Comparison of ENCODE assay signal across 13 cellular contexts in the genomic region with DNA sequence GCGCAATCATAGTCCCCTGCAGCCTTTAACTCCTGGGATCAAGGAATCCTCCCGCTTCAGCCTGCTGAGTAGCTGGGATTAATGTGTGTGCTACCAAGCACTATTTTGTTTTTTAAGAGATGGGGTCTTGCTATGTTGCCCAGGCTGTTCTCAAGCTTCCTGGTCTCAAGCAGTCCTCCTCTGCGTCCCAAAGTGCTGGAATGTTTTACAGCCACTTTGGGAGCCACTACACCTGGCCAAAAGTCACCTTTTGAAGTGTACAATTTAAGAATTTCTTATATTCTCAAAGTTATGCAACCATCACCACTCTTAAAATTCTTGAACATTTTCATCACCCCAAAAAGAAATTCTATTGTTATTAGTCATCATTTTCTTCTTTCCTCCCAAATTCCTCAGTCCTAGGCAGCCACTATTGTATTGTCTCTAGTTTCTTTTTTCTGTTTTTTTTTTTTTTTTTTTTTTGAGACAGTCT. TPM values are rescaled to one million over a fixed set of nuclear protein-coding genes. Genes with fewer than 3 reads are reported as not detected.
DNase-seq lines count a peak whose midpoint lies in the region; ATAC-seq, FAIRE-seq and TF ChIP-seq lines count a peak whose summit lies in the region.
"Had no signal": no experiment of that assay in that cellular context is flagged by ENCODE, and none has a peak within 500 bp of the region (broad histone marks: within the 10 kb centered on the region; RNA-seq: fewer than 3 reads in every experiment).

No MANE protein-coding gene starts in this region.

- H3K4me3 ChIP-seq in AG04450 (ENCODE audit: low read depth, low read length) (no peak overlapping the region), adipocyte (ENCODE audit: low read length) (no peak overlapping the region)
- H3K4me3 ChIP-seq: testis had no signal

- H3K36me3 ChIP-seq in adipocyte (ENCODE audit: control insufficient read depth, insufficient read depth, low read length, severe bottlenecking) = peaks cover 39% of the 10 kb centered on the region

- POLR2A ChIA-PET in AG04450 (lab: Yijun Ruan, JAX) = interaction anchor here (0.6 to 1.1 kb wide), 2 partner anchors 13 to 20 kb away, joined by 3 to 4 read pairs; no protein-coding TSS in a partner anchor

- no peaks in the 10 kb centered on the region for H3K27me3 ChIP-seq in AG04450 (ENCODE audit: control insufficient read depth, insufficient read depth, low read length)
- no peaks in the 10 kb centered on the region for H3K27me3 ChIP-seq in adipocyte (replicated peaks; ENCODE audit: control insufficient read depth, insufficient read depth, low read length)
- H3K27me3 ChIP-seq: testis had no signal

- H3K9ac ChIP-seq in adipocyte (ENCODE audit: low read length) = peak overlapping the region; percentile 29

- no peak for ATAC-seq in GM19463 (IDR thresholded peaks at IDR 0.05; ENCODE audit: unreplicated experiment)
- ATAC-seq in HG02973 (IDR thresholded peaks at IDR 0.05; ENCODE audit: unreplicated experiment) = no peak

- FAIRE-seq in H54 (lab: Jason Lieb, UNC) = peak; percentile 58

- CTCF ChIA-PET in AG04450 (lab: Charles Lee) = interaction anchor here (1.5 kb wide), 1 partner anchor 13 kb away, joined by 7 read pairs; no protein-coding TSS in a partner anchor

- H3K9me3 ChIP-seq in AG04450 (ENCODE audit: control insufficient read depth, insufficient read depth, low read length) (no peaks in the 10 kb centered on the region), adipocyte (ENCODE audit: control insufficient read depth, low read length) (no peaks in the 10 kb centered on the region)
- H3K9me3 ChIP-seq: testis had no signal

- peak overlapping the region; percentile 25 for H3K27ac ChIP-seq in AG04450 (ENCODE audit: low read depth, low read length)
- H3K27ac ChIP-seq: testis had no signal

- in situ Hi-C loops in GM13976 (cut with MboI; ENCODE audit: low sequenced_read_pairs, unreplicated experiment) = no loop called here

- TF ChIP-seq CTCF in AG04450 (IDR thresholded peaks at IDR 0.05; ENCODE audit: low read depth, low read length) = no peak
- no peak for TF ChIP-seq CTCF in GM13976 (IDR thresholded peaks at IDR 0.05; ENCODE audit: borderline replicate concordance, control extremely low read depth, extremely low read depth, insufficient read depth, missing control alignments)

- peaks cover 44% of the 10 kb centered on the region for H3K4me1 ChIP-seq in adipocyte (ENCODE audit: control insufficient read depth, insufficient read depth, low read length)
- H3K4me1 ChIP-seq: testis had no signal

- no peak for DNase-seq in AG04450 (ENCODE audit: low read depth, low spot score)
- no peak for DNase-seq in H54 (ENCODE audit: insufficient read length, low spot score)
- DNase-seq in adipocyte (ENCODE audit: low read depth) = peak; percentile 68
- DNase-seq in kidney tubule cell (ENCODE audit: low spot score) = peak; percentile 72
- DNase-seq in GM13976 (ENCODE audit: low spot score) = no peak
- DNase-seq in effector CD4-positive, alpha-beta T cell = no peak
- DNase-seq: activated CD8-positive, alpha-beta memory T cell treated with anti-CD3 and anti-CD28 coated beads, Interleukin-2, amount 50 U/mL, for 4 hours; CD4-positive, CD25-positive, alpha-beta regulatory T cell; NCI-H1417; NK-92 treated with Interleukin-12 subunit alpha and Interleukin-12 subunit beta, amount 100 ng/mL, for 24 hours; testis had no signal

- TF ChIP-seq POLR2A in H54 (IDR thresholded peaks at IDR 0.05; ENCODE audit: low read depth, low read length) = no peak

RNA-seq across cellular contexts. Expression of a gene that starts 17.8 kb away (rescaled TPM):
- polyA plus RNA-seq in AG04450 (2011; rRNA removed) = 131 and 164 TPM in 2 replicates
- 81.9 and 122 TPM in 2 replicates for polyA minus RNA-seq in AG04450 (2011; rRNA and poly(A)+ RNA removed)

Comparison
In these comparisons a context has a peak if more than half of its experiments do, and no peak if none do; other contexts are left out.
1. DNase-seq: peak in adipocyte (single experiment) and kidney tubule cell (single experiment); none in AG04450 (single experiment), H54 (single experiment), GM13976 (single experiment) and effector CD4-positive, alpha-beta T cell (single experiment).